20 cellular contexts compared by ENCODE assay signal in the genomic region with DNA sequence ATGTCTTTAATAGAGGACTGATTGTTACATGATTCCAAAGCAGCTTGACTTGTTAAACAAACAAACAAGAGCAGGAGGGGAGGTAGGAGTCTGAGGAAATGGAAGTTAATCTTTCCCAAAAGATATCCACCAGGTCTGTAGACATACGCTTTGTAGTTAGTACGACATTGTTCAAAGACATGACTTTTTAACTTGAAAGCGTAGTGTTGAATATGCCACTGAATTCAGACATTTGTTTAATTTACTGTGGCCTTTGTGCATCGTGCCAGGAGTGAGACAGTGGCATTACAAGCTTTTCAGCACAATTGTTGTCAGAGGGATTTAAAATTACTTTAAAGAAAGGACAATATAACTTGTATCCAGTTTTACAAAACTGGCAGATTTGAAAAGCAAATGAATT.
DNase-seq lines count a peak whose midpoint lies in the region; TF ChIP-seq lines count a peak whose summit lies in the region.
"Had no signal": no experiment of that assay in that cellular context is flagged by ENCODE, and none has a peak within 500 bp of the region (broad histone marks: within the 10 kb centered on the region; RNA-seq: fewer than 3 reads in every experiment).

No MANE protein-coding gene starts in this region.

- no peaks in the 10 kb centered on the region for H3K36me3 ChIP-seq in WERI-Rb-1
- H3K36me3 ChIP-seq: BLaER1, HAP-1 had no signal

- H3K9me3 Mint-ChIP-seq in activated naive CD4-positive, alpha-beta T cell treated with anti-CD3 and anti-CD28 coated beads, Interleukin-2, amount 10 ng/mL, durations not matched to agents 7 days and 5 days: no peaks in the 10 kb centered on the region

- no peak overlapping the region for H3K4me3 ChIP-seq in WERI-Rb-1 (ENCODE audit: low read depth, low read length)
- H3K4me3 ChIP-seq: BLaER1, GM23248, HAP-1 had no signal

- no peak for TF ChIP-seq CTCF in WERI-Rb-1 (IDR thresholded peaks at IDR 0.05; ENCODE audit: low read depth, low read length)

- H3K27ac ChIP-seq in angular gyrus (ENCODE audit: low read depth, low read length) (peak overlapping the region; percentile 97), WERI-Rb-1 (no peak overlapping the region)
- H3K27ac ChIP-seq: BLaER1, GM23248 had no signal

- DNase-seq in Ammon's horn (ENCODE audit: low spot score) (peak; percentile 58), inferior parietal cortex (ENCODE audit: extremely low spot score) (peak; percentile 62), superior temporal gyrus (ENCODE audit: extremely low spot score) (peak; percentile 83), WERI-Rb-1 (no peak), NCI-H2081 (lab: John Stamatoyannopoulos, UW) (no peak)
- DNase-seq in activated naive CD4-positive, alpha-beta T cell treated with anti-CD3 and anti-CD28 coated beads, Interleukin-2, amount 10 ng/mL, durations not matched to agents 7 days and 5 days: no peak
- DNase-seq: CD4-positive, alpha-beta memory T cell; DMS153; GM23248; MM.1S; NCI-H1048; NCI-H1417 treated with DMSO at 0.1 percent for 48 hours; NCI-H187; NCI-H226; NCI-H510A treated with DMSO at 0.1 percent for 48 hours; NCI-H82; SIG-M5 had no signal

- H3K36me3 Mint-ChIP-seq in activated naive CD4-positive, alpha-beta T cell treated with anti-CD3 and anti-CD28 coated beads, Interleukin-2, amount 10 ng/mL, durations not matched to agents 7 days and 5 days: no peaks in the 10 kb centered on the region

- no peaks in the 10 kb centered on the region for H3K9me3 ChIP-seq in WERI-Rb-1 (ENCODE audit: severe bottlenecking)
- H3K9me3 ChIP-seq: BLaER1, HAP-1 had no signal

- no peak overlapping the region for H3K4me3 Mint-ChIP-seq in activated naive CD4-positive, alpha-beta T cell treated with anti-CD3 and anti-CD28 coated beads, Interleukin-2, amount 10 ng/mL, durations not matched to agents 7 days and 5 days
- H3K4me3 Mint-ChIP-seq: CD4-positive, alpha-beta memory T cell had no signal

- no peaks in the 10 kb centered on the region for H3K4me1 Mint-ChIP-seq in activated naive CD4-positive, alpha-beta T cell treated with anti-CD3 and anti-CD28 coated beads, Interleukin-2, amount 10 ng/mL, durations not matched to agents 7 days and 5 days
- H3K4me1 Mint-ChIP-seq: CD4-positive, alpha-beta memory T cell had no signal

- CTCF ChIA-PET in activated naive CD4-positive, alpha-beta T cell treated with anti-CD3 and anti-CD28 coated beads, Interleukin-2, amount 10 ng/mL, durations not matched to agents 7 days and 5 days (lab: Charles Lee): interaction anchor here (1.3 to 3.1 kb wide), 4 partner anchors 100 to 245 kb away, joined by 3 to 20 read pairs (median 4); no protein-coding TSS in a partner anchor

- H3K27me3 Mint-ChIP-seq in activated naive CD4-positive, alpha-beta T cell treated with anti-CD3 and anti-CD28 coated beads, Interleukin-2, amount 10 ng/mL, durations not matched to agents 7 days and 5 days: no peaks in the 10 kb centered on the region

- no peak overlapping the region for H3K27ac Mint-ChIP-seq in activated naive CD4-positive, alpha-beta T cell treated with anti-CD3 and anti-CD28 coated beads, Interleukin-2, amount 10 ng/mL, durations not matched to agents 7 days and 5 days
- H3K27ac Mint-ChIP-seq: CD4-positive, alpha-beta memory T cell had no signal

- no peaks in the 10 kb centered on the region for H3K27me3 ChIP-seq in WERI-Rb-1 (ENCODE audit: insufficient read depth, low read depth, severe bottlenecking)
- H3K27me3 ChIP-seq: BLaER1 had no signal

Comparison
In these comparisons a context has a peak if more than half of its experiments do, and no peak if none do; other contexts are left out.
1. DNase-seq: peak in Ammon's horn (single experiment), inferior parietal cortex (single experiment) and superior temporal gyrus (single experiment); none in activated naive CD4-positive, alpha-beta T cell treated with anti-CD3 and anti-CD28 coated beads, Interleukin-2, amount 10 ng/mL, durations not matched to agents 7 days and 5 days (single experiment), WERI-Rb-1 (single experiment) and NCI-H2081 (0 of 2).